8 cellular contexts compared by ENCODE assay signal in genomic region chr16:89973654-89974335, GRCh38. TPM values are rescaled to one million over a fixed set of nuclear protein-coding genes. Genes with fewer than 3 reads are reported as not detected.
DNase-seq lines count a peak whose midpoint lies in the region; ATAC-seq and TF ChIP-seq lines count a peak whose summit lies in the region.

No MANE protein-coding gene starts in this region.

- intact Hi-C loops in CD4-positive, alpha-beta T cell (cut with DNase I, micrococcal nuclease) = loop anchor here in 1 of 2 experiments (2.0 to 10.0 kb wide), 3 partner anchors 49 to 1269 kb away; partner anchors contain the start of genes CTU2, FANCA and RNF166
- intact Hi-C loops in colonic mucosa (cut with DNase I) (no loop called here), sciatic nerve (cut with DNase I) (no loop called here)

- peaks cover 16% of the 10 kb centered on the region for H3K36me3 Mint-ChIP-seq in CD4-positive, alpha-beta T cell (ENCODE audit: low read depth)
- H3K36me3 Mint-ChIP-seq in nephron progenitor cell (ENCODE audit: low read depth) = peaks cover 42% of the 10 kb centered on the region

- no peaks in the 10 kb centered on the region for H3K9me3 ChIP-seq in CD4-positive, alpha-beta T cell (ENCODE audit: control insufficient read depth, low read length)
- no peaks in the 10 kb centered on the region for H3K9me3 ChIP-seq in Karpas-422 (ENCODE audit: low read length)
- no peaks in the 10 kb centered on the region for H3K9me3 ChIP-seq in colonic mucosa

- H3K27ac ChIP-seq in CD4-positive, alpha-beta T cell (ENCODE audit: low read depth, low read length) = no peak overlapping the region
- peak overlapping the region; percentile 85 for H3K27ac ChIP-seq in Karpas-422 (ENCODE audit: low read length)
- peak overlapping the region; percentile 93 for H3K27ac ChIP-seq in colonic mucosa

- H3K27me3 Mint-ChIP-seq in CD4-positive, alpha-beta T cell = no peaks in the 10 kb centered on the region
- no peaks in the 10 kb centered on the region for H3K27me3 Mint-ChIP-seq in nephron progenitor cell (ENCODE audit: low read depth, poor library complexity)

- peaks cover 62% of the 10 kb centered on the region for H3K79me2 ChIP-seq in Karpas-422 (ENCODE audit: low read length)

- no peaks in the 10 kb centered on the region for H3K9me2 ChIP-seq in Karpas-422 (replicated peaks; ENCODE audit: insufficient read depth, low read length)

- TF ChIP-seq CTCF in CD4-positive, alpha-beta T cell (IDR thresholded peaks at IDR 0.05) = no peak
- TF ChIP-seq CTCF in colonic mucosa (IDR thresholded peaks at IDR 0.05) = no peak
- TF ChIP-seq CTCF in nephron progenitor cell (IDR thresholded peaks at IDR 0.05) = no peak

- peak overlapping the region; percentile 93 for H3K4me2 ChIP-seq in Karpas-422 (ENCODE audit: low read depth, low read length, poor library complexity, severe bottlenecking)

- H3K36me3 ChIP-seq in Karpas-422 (ENCODE audit: insufficient read depth, low read length) (peaks cover 15% of the 10 kb centered on the region; the same call in 1 of the 2 replicates), colonic mucosa (peaks cover 4% of the 10 kb centered on the region)

- no peak overlapping the region for H2AFZ ChIP-seq in Karpas-422 (ENCODE audit: low read length)

- H3K4me3 Mint-ChIP-seq in CD4-positive, alpha-beta T cell = peak overlapping the region; percentile 100
- peak overlapping the region; percentile 98 for H3K4me3 Mint-ChIP-seq in nephron progenitor cell

- CTCF ChIA-PET in CD4-positive, alpha-beta T cell (lab: Charles Lee) = no interaction called here

- H3K4me3 ChIP-seq in Karpas-422 (ENCODE audit: low read length) = peak overlapping the region; percentile 100
- H3K4me3 ChIP-seq in colonic mucosa = peak overlapping the region; percentile 98

- H3K27ac Mint-ChIP-seq in CD4-positive, alpha-beta T cell = no peak overlapping the region
- H3K27ac Mint-ChIP-seq in nephron progenitor cell = no peak overlapping the region

- H3K4me1 ChIP-seq in Karpas-422 (ENCODE audit: low read length) (peaks cover 49% of the 10 kb centered on the region), colonic mucosa (peaks cover 15% of the 10 kb centered on the region)

- peak overlapping the region; percentile 100 for H3K9ac ChIP-seq in Karpas-422 (ENCODE audit: low read length)
- H3K9ac ChIP-seq in colonic mucosa (ENCODE audit: low read depth in 2 of 2, low read length in 2 of 2) = peak overlapping the region in 1 of 2 donors; percentile 96

- peaks cover 10% of the 10 kb centered on the region for H4K20me1 ChIP-seq in Karpas-422 (ENCODE audit: insufficient read depth, low read depth, low read length)

- no peak for DNase-seq in CD4-positive, alpha-beta T cell
- DNase-seq in Karpas-422 (peak; percentile 71), colonic mucosa (peak; percentile 61), nephron progenitor cell (no peak), sciatic nerve (ENCODE audit: low spot score) (no peak), NCI-H2227 (lab: John Stamatoyannopoulos, UW; ENCODE audit: unreplicated experiment) (no peak), NCI-H2107 (lab: John Stamatoyannopoulos, UW) (no peak)

- no peak for ATAC-seq in CD4-positive, alpha-beta T cell (ENCODE audit: poor library complexity)
- no peak for ATAC-seq in sciatic nerve
- ATAC-seq in GM21390 (IDR thresholded peaks at IDR 0.05; ENCODE audit: unreplicated experiment) = no peak

- POLR2A ChIA-PET in CD4-positive, alpha-beta T cell (lab: Charles Lee) = interaction anchor here (2.8 kb wide), 1 partner anchor 100 kb away, joined by 13 read pairs; the partner anchor contains the start of gene TCF25

- peaks cover 35% of the 10 kb centered on the region for H3K4me1 Mint-ChIP-seq in CD4-positive, alpha-beta T cell (ENCODE audit: low read depth)
- H3K4me1 Mint-ChIP-seq in nephron progenitor cell = peaks cover 13% of the 10 kb centered on the region

- H3K27me3 ChIP-seq in CD4-positive, alpha-beta T cell (ENCODE audit: control insufficient read depth, insufficient read depth, low read length) = no peaks in the 10 kb centered on the region
- H3K27me3 ChIP-seq in Karpas-422 (ENCODE audit: low read length) (no peaks in the 10 kb centered on the region), colonic mucosa (no peaks in the 10 kb centered on the region)

- H3K9me3 Mint-ChIP-seq in CD4-positive, alpha-beta T cell = no peaks in the 10 kb centered on the region
- H3K9me3 Mint-ChIP-seq in nephron progenitor cell = peaks cover 39% of the 10 kb centered on the region

RNA-seq across cellular contexts. Expression of gene DEF8, which starts 25.2 kb away (rescaled TPM):
- total RNA-seq in CD4-positive, alpha-beta T cell = 10 to 100 TPM; 30.7 to 36.3 TPM
- 125 and 219 TPM in 2 replicates for total RNA-seq in Karpas-422 (2014; rRNA removed; shearing (Covaris generic); ENCODE audit: low replicate concordance)
- total RNA-seq in colonic mucosa (10 to 100 TPM; 24.5 to 28.5 TPM), sciatic nerve (60.2 TPM)

RNA-seq across cellular contexts. Expression of gene DBNDD1, which starts 45.5 kb away (rescaled TPM):
- total RNA-seq in CD4-positive, alpha-beta T cell = 1 to 10 TPM; 2.6 to 2.8 TPM
- total RNA-seq in Karpas-422 (2014; rRNA removed; shearing (Covaris generic); ENCODE audit: low replicate concordance) = 0.43 TPM in 1 of 2 replicates, not detected in the other
- total RNA-seq in colonic mucosa (1 to 10 TPM; 2.2 to 5.5 TPM), sciatic nerve (1.8 TPM)

RNA-seq across cellular contexts. Expression of gene TUBB3, which starts 50.7 kb away (rescaled TPM):
- total RNA-seq in CD4-positive, alpha-beta T cell = under 1 TPM; 0.78 to 0.88 TPM
- total RNA-seq in Karpas-422 (2014; rRNA removed; shearing (Covaris generic); ENCODE audit: low replicate concordance) = 210 and 405 TPM in 2 replicates
- total RNA-seq in colonic mucosa (1 to 10 TPM; 3.2 to 8.0 TPM), sciatic nerve (2.0 TPM)

RNA-seq across cellular contexts. Expression of gene MC1R, which starts 55.1 kb away (rescaled TPM):
- 1 to 10 TPM; 6.7 to 6.9 TPM for total RNA-seq in CD4-positive, alpha-beta T cell
- 3.2 and 4.8 TPM in 2 replicates for total RNA-seq in Karpas-422 (2014; rRNA removed; shearing (Covaris generic); ENCODE audit: low replicate concordance)
- total RNA-seq in colonic mucosa (1 to 10 TPM; 1.6 to 3.4 TPM), sciatic nerve (5.8 TPM)

Comparison
In these comparisons a context has a peak if more than half of its experiments do, and no peak if none do; other contexts are left out.
1. DNase-seq: peak in Karpas-422 (single experiment) and colonic mucosa (single experiment); none in CD4-positive, alpha-beta T cell (0 of 10), nephron progenitor cell (single experiment), sciatic nerve (single experiment), NCI-H2227 (single experiment) and NCI-H2107 (single experiment).
2. RNA of gene TUBB3, which starts 50.7 kb away (total RNA-seq): 210 to 405 TPM in Karpas-422; 3.2 to 8.0 TPM in colonic mucosa, 2.0 TPM in sciatic nerve (single experiment) and 0.78 to 0.88 TPM in CD4-positive, alpha-beta T cell; every median in the first group is over 10 times any median in the second.